8 cellular contexts compared by ENCODE assay signal in the genomic region with DNA sequence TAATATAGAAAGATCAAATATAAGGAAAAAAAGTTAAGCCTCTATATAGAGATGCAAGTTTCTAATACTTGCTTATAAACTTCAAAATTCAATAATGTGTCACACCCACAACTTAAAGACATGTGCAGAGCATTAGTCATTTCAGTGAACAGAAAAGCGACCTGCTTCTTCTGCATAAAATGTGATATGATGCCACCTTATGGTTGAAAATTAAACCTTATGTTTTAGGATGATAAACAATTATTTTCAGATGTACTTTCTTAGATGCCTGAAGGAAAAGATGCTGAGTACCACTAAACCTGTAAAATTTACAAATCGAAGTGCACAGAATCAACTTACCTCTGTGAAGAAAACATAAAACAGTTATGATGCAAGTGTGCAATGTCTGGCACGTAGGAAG.
DNase-seq lines count a peak whose midpoint lies in the region; ATAC-seq, FAIRE-seq and TF ChIP-seq lines count a peak whose summit lies in the region.

No MANE protein-coding gene starts in this region.

- H3K27me3 ChIP-seq in left ventricle myocardium inferior (ENCODE audit: low read depth), result no peaks in the 10 kb centered on the region

- no peak overlapping the region for H3K4me3 ChIP-seq in left ventricle myocardium inferior

- FAIRE-seq in D721Med (lab: Jason Lieb, UNC), result no peak

- H3K4me1 ChIP-seq in left ventricle myocardium inferior, result no peaks in the 10 kb centered on the region

- no peak overlapping the region for H3K27ac ChIP-seq in left ventricle myocardium inferior (replicated peaks)

- ATAC-seq in SK-N-SH treated with all-trans-retinoic acid at 6 μM for 48 hours (peak; percentile 84), GM18498 (IDR thresholded peaks at IDR 0.05; ENCODE audit: unreplicated experiment) (no peak)

- no peaks in the 10 kb centered on the region for H3K36me3 ChIP-seq in left ventricle myocardium inferior

- intact Hi-C loops in left ventricle myocardium inferior (cut with micrococcal nuclease), result loop anchor here (10.0 kb wide), 1 partner anchor 700 kb away; no protein-coding TSS in a partner anchor

- peak; percentile 64 for TF ChIP-seq CTCF in D721Med (IDR thresholded peaks at IDR 0.05; ENCODE audit: insufficient read depth, missing control alignments)
- peak; percentile 53 for TF ChIP-seq CTCF in left ventricle myocardium inferior (IDR thresholded peaks at IDR 0.05; ENCODE audit: borderline replicate concordance)

- H3K9me3 ChIP-seq in left ventricle myocardium inferior (replicated peaks), result no peaks in the 10 kb centered on the region

- DNase-seq in D721Med (ENCODE audit: insufficient read length, low spot score) (no peak), M059J (ENCODE audit: low read depth) (peak; percentile 54), left ventricle myocardium inferior (no peak), NCI-H187 treated with DMSO at 0.1 percent for 48 hours (lab: John Stamatoyannopoulos, UW) (no peak), 8988T (no peak)
- no peak for DNase-seq in activated effector memory CD4-positive, alpha-beta T cell treated with Interleukin-2 at 50 U/mL for 16 hours

TF ChIP-seq in SK-N-SH treated with all-trans-retinoic acid at 6 μM for 48 hours, 23 proteins besides CTCF, POLR2A, EP300 and RAD21:
- no peak for TF ChIP-seq TCF4 (CRISPR knock-in tag; IDR thresholded peaks at IDR 0.05; ENCODE audit: borderline replicate concordance)
- TF ChIP-seq, protein P1, sequence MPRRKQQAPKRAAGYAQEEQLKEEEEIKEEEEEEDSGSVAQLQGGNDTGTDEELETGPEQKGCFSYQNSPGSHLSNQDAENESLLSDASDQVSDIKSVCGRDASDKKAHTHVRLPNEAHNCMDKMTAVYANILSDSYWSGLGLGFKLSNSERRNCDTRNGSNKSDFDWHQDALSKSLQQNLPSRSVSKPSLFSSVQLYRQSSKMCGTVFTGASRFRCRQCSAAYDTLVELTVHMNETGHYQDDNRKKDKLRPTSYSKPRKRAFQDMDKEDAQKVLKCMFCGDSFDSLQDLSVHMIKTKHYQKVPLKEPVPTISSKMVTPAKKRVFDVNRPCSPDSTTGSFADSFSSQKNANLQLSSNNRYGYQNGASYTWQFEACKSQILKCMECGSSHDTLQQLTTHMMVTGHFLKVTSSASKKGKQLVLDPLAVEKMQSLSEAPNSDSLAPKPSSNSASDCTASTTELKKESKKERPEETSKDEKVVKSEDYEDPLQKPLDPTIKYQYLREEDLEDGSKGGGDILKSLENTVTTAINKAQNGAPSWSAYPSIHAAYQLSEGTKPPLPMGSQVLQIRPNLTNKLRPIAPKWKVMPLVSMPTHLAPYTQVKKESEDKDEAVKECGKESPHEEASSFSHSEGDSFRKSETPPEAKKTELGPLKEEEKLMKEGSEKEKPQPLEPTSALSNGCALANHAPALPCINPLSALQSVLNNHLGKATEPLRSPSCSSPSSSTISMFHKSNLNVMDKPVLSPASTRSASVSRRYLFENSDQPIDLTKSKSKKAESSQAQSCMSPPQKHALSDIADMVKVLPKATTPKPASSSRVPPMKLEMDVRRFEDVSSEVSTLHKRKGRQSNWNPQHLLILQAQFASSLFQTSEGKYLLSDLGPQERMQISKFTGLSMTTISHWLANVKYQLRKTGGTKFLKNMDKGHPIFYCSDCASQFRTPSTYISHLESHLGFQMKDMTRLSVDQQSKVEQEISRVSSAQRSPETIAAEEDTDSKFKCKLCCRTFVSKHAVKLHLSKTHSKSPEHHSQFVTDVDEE (CRISPR knock-in tag; IDR thresholded peaks at IDR 0.05), result no peak
- TF ChIP-seq, protein P2, sequence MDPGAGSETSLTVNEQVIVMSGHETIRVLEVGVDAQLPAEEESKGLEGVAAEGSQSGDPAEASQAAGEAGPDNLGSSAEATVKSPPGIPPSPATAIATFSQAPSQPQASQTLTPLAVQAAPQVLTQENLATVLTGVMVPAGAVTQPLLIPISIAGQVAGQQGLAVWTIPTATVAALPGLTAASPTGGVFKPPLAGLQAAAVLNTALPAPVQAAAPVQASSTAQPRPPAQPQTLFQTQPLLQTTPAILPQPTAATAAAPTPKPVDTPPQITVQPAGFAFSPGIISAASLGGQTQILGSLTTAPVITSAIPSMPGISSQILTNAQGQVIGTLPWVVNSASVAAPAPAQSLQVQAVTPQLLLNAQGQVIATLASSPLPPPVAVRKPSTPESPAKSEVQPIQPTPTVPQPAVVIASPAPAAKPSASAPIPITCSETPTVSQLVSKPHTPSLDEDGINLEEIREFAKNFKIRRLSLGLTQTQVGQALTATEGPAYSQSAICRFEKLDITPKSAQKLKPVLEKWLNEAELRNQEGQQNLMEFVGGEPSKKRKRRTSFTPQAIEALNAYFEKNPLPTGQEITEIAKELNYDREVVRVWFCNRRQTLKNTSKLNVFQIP (CRISPR knock-in tag; IDR thresholded peaks at IDR 0.05; ENCODE audit: borderline replicate concordance, low read depth), result no peak
- TF ChIP-seq TOX (CRISPR knock-in tag; IDR thresholded peaks at IDR 0.05; ENCODE audit: borderline replicate concordance), result no peak
- no peak for TF ChIP-seq ZNF8 (CRISPR knock-in tag; IDR thresholded peaks at IDR 0.05)
- no peak for TF ChIP-seq BACH2 (CRISPR knock-in tag; IDR thresholded peaks at IDR 0.05; ENCODE audit: borderline replicate concordance)
- no peak for TF ChIP-seq OSR1 (CRISPR knock-in tag; IDR thresholded peaks at IDR 0.05)
- TF ChIP-seq ZC3H10 (CRISPR knock-in tag; IDR thresholded peaks at IDR 0.05), result no peak
- TF ChIP-seq ARNTL (CRISPR knock-in tag; IDR thresholded peaks at IDR 0.05; ENCODE audit: borderline replicate concordance, low read depth), result no peak
- no peak for TF ChIP-seq ZFP30 (CRISPR knock-in tag; IDR thresholded peaks at IDR 0.05)
- TF ChIP-seq, protein P3, sequence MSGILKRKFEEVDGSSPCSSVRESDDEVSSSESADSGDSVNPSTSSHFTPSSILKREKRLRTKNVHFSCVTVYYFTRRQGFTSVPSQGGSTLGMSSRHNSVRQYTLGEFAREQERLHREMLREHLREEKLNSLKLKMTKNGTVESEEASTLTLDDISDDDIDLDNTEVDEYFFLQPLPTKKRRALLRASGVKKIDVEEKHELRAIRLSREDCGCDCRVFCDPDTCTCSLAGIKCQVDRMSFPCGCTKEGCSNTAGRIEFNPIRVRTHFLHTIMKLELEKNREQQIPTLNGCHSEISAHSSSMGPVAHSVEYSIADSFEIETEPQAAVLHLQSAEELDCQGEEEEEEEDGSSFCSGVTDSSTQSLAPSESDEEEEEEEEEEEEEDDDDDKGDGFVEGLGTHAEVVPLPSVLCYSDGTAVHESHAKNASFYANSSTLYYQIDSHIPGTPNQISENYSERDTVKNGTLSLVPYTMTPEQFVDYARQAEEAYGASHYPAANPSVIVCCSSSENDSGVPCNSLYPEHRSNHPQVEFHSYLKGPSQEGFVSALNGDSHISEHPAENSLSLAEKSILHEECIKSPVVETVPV (CRISPR knock-in tag; IDR thresholded peaks at IDR 0.05), result no peak
- TF ChIP-seq ESRRG (CRISPR knock-in tag; IDR thresholded peaks at IDR 0.05), result no peak
